11 cellular contexts compared by ENCODE assay signal in the genomic region with DNA sequence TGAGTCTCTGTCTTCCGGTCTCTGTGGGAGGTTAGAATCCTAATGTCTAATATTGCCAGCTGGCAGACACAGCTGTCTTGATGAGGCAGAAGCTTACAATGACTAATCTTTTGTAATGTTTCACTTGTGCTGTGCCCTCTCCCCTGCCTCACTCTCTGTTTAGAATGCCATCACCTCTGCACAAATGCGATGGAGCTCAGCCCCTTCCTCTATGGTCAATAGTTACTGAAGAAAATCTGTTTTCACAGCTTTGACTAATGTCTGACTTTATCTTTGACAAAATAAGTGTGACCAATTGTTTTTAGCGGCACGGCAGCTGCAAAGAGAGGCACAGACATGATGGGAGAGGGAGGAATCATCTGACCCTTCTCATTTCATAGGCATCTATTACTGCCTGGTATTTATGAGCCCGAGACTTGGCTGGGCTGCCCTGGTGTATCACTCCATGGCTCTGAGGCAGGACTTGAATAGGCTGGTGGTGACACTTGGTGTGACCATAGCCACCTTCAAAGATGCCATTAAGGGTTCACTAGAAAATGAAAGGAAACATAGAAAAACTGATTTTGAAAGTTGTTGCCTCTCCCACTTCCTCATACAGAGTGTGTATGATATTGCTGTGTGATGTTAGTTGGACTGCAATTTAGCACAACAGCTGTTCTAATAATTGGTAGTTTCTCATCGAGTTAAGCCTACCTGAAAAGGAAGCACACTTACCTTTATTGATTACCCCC.
A peak's percentile ranks its signal among the peaks of the same experiment; 100 is the strongest.
DNase-seq lines count a peak whose midpoint lies in the region; ATAC-seq, FAIRE-seq and TF ChIP-seq lines count a peak whose summit lies in the region.
"Had no signal": no experiment of that assay in that cellular context is flagged by ENCODE, and none has a peak within 500 bp of the region (broad histone marks: within the 10 kb centered on the region; RNA-seq: fewer than 3 reads in every experiment).

No MANE protein-coding gene starts in this region.

- H3K79me2 ChIP-seq in GM12878 (ENCODE audit: control insufficient read depth, insufficient read depth, low read length), result no peaks in the 10 kb centered on the region

- CTCF ChIA-PET in GM12878 (lab: Yijun Ruan, JAX), result no interaction called here

- ATAC-seq in GM19397 (IDR thresholded peaks at IDR 0.05; ENCODE audit: unreplicated experiment) (peak; percentile 59), HG03103 (IDR thresholded peaks at IDR 0.05; ENCODE audit: low read depth, unreplicated experiment) (peak; percentile 73), GM12878 (peak; percentile 94), GM21360 (IDR thresholded peaks at IDR 0.05; ENCODE audit: unreplicated experiment) (no peak), HG02970 (IDR thresholded peaks at IDR 0.05; ENCODE audit: low FRiP score, unreplicated experiment) (no peak)
- ATAC-seq: effector memory CD8-positive, alpha-beta T cell had no signal

- RAD21 ChIA-PET in GM12878 (lab: Charles Lee; ENCODE audit: unreplicated experiment), result no interaction called here

- TF ChIP-seq CTCF in GM12878 (IDR thresholded peaks at IDR 0.05 in 2 of 3, conservative IDR thresholded peaks at IDR 0.05 in 1 of 3; ENCODE audit: control insufficient read depth in 2 of 3, extremely low read depth in 1 of 3, insufficient read depth in 1 of 3, low read depth in 3 of 3, low read length in 3 of 3), result no peak

- H3K4me1 ChIP-seq in GM12878 (ENCODE audit: control insufficient read depth, insufficient read depth, low read length), result peaks cover 21% of the 10 kb centered on the region

- intact Hi-C loops in GM12878 (cut with micrococcal nuclease; ENCODE audit: unreplicated experiment), result no loop called here

- no peak; a peak in 1 of 4 replicates for TF ChIP-seq EP300 in GM12878 (IDR thresholded peaks at IDR 0.05; ENCODE audit: borderline replicate concordance in 1 of 2, control insufficient read depth in 1 of 2, low read depth in 2 of 2, low read length in 2 of 2)

- DNase-seq in EH (ENCODE audit: low read depth), result peak; percentile 2
- DNase-seq in GM12878 (ENCODE audit: low read depth, low spot score), result peak; percentile 38
- no peak for DNase-seq in T1000 (lab: John Stamatoyannopoulos, UW)
- DNase-seq in mucosa of gallbladder (ENCODE audit: low spot score), result no peak
- DNase-seq: effector memory CD8-positive, alpha-beta T cell; mesenchymal stem cell; stimulated activated CD4-positive, alpha-beta T cell treated with anti-CD3 and anti-CD28 coated beads, Interleukin-2, amount 100 ng/mL, for 48 hours had no signal

- H4K20me1 ChIP-seq in GM12878 (ENCODE audit: control insufficient read depth, insufficient read depth), result no peaks in the 10 kb centered on the region

- TF ChIP-seq POLR2A in GM12878 (IDR thresholded peaks at IDR 0.05; ENCODE audit: low read depth, low read length), result no peak

- no peaks in the 10 kb centered on the region; a peak in 1 of 4 replicates for H3K27me3 ChIP-seq in GM12878 (replicated peaks in 1 of 2; ENCODE audit: control insufficient read depth in 2 of 2, insufficient read depth in 2 of 2, low read length in 1 of 2)

- FAIRE-seq in GM12878 (lab: Jason Lieb, UNC), result no peak

- 38% methylated on average over 6 of the region's 6 CpGs for WGBS in GM12878 (ENCODE audit: insufficient coverage, insufficient replicate concordance, low lambda C conversion rate, missing lambda C conversion rate)

- no TSS peak for BruUV-seq in GM12878 (replicated peaks; lab: Mats Ljungman, UMichigan)

- SMC1A ChIA-PET in GM12878 (lab: Charles Lee; ENCODE audit: uncharacterized antibody, unreplicated experiment), result no interaction called here

- H2AFZ ChIP-seq in GM12878 (ENCODE audit: control insufficient read depth, low read depth, low read length), result peak overlapping the region; percentile 24

- POLR2A ChIA-PET in GM12878 (lab: Charles Lee), result no interaction called here

- in situ Hi-C loops in GM12878 (cut with MboI), result no loop called here

- peak overlapping the region; percentile 71 for H3K4me2 ChIP-seq in GM12878 (ENCODE audit: control insufficient read depth, insufficient read depth)

- H3K36me3 ChIP-seq in GM12878 (ENCODE audit: control insufficient read depth in 2 of 2, insufficient read depth in 2 of 2, low read length in 1 of 2), result no peaks in the 10 kb centered on the region

- no peak for TF ChIP-seq RAD21 in GM12878 (IDR thresholded peaks at IDR 0.05; ENCODE audit: insufficient read depth, low read depth, low read length)

- no peaks in the 10 kb centered on the region; the same call in 1 of the 3 replicates for H3K9me3 ChIP-seq in GM12878 (replicated peaks; ENCODE audit: control insufficient read depth, insufficient read depth, low read length)

- no peak overlapping the region for H3K4me3 ChIP-seq in GM12878

- no peak overlapping the region for H3K27ac ChIP-seq in GM12878 (ENCODE audit: control insufficient read depth, insufficient read depth)

- H3K9ac ChIP-seq in GM12878 (ENCODE audit: control insufficient read depth, insufficient read depth, low read length), result no peak overlapping the region

TF ChIP-seq in GM12878, 131 proteins besides CTCF, POLR2A, EP300 and RAD21:
- TF ChIP-seq ZNF274 (IDR thresholded peaks at IDR 0.05; ENCODE audit: insufficient read depth, insufficient read length), result no peak
- TF ChIP-seq SPI1 (IDR thresholded peaks at IDR 0.05; ENCODE audit: borderline replicate concordance, insufficient read depth, low read depth, low read length), result peak; percentile 89
- peak; percentile 63; the same call in 1 of the 2 replicates for TF ChIP-seq TCF3 (IDR thresholded peaks at IDR 0.05; ENCODE audit: borderline replicate concordance, insufficient read depth, low read depth, low read length)
- TF ChIP-seq MTA2 (IDR thresholded peaks at IDR 0.05; ENCODE audit: low read depth), result peak; percentile 42; the same call in 1 of the 2 replicates
- peak; percentile 1; the same call in 1 of the 2 replicates for TF ChIP-seq JUNB (IDR thresholded peaks at IDR 0.05)
- peak; percentile 50; the same call in 1 of the 2 replicates for TF ChIP-seq IRF4 (IDR thresholded peaks at IDR 0.05; ENCODE audit: low read depth, low read length)
- TF ChIP-seq NBN (IDR thresholded peaks at IDR 0.05), result no peak
- TF ChIP-seq TCF12 (IDR thresholded peaks at IDR 0.05; ENCODE audit: low read depth, low read length), result peak; percentile 27; the same call in 1 of the 2 replicates
- TF ChIP-seq ETV6 (conservative IDR thresholded peaks at IDR 0.05 in 1 of 2, IDR thresholded peaks at IDR 0.05 in 1 of 2; ENCODE audit: borderline replicate concordance in 1 of 2, low read depth in 1 of 2), result peak in 1 of 2 experiments; percentile 18; a peak in 1 of 4 replicates
- no peak for TF ChIP-seq HDAC6 (IDR thresholded peaks at IDR 0.05; ENCODE audit: unreplicated experiment)
- TF ChIP-seq RUNX3 (IDR thresholded peaks at IDR 0.05; ENCODE audit: low read length), result peak; percentile 14; the same call in 1 of the 2 replicates
TF ChIP-seq in GM12878: peak in this region for 8.

Comparison
In these comparisons a context has a peak if more than half of its experiments do, and no peak if none do; other contexts are left out.
1. DNase-seq: peak in EH (single experiment) and GM12878 (single experiment); none in T1000 (single experiment) and mucosa of gallbladder (single experiment).
2. ATAC-seq: peak in GM19397 (single experiment), HG03103 (single experiment) and GM12878 (single experiment); none in GM21360 (single experiment) and HG02970 (single experiment).